Comparison of ENCODE assay signal across 12 cellular contexts in the genomic region with DNA sequence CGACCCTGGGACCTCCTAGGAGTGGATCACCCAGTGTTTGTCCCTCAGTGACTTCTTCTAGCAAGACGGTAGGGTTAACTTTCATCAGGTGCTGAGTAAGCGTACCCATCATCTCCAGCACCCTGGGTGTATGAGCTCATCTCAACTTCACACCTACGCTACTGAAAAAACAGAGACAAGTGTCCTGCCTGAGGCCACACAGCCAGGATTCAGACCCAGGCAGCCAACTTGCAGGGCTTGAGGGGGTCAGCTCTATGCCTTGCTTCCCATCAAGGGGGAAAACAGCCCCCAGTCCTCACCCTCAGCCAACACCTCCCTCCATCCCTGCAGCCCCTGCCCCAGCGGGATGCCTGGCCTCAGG. TPM values are rescaled to one million over a fixed set of nuclear protein-coding genes. Genes with fewer than 3 reads are reported as not detected.
DNase-seq lines count a peak whose midpoint lies in the region; ATAC-seq and TF ChIP-seq lines count a peak whose summit lies in the region.
"Had no signal": no experiment of that assay in that cellular context is flagged by ENCODE, and none has a peak within 500 bp of the region (broad histone marks: within the 10 kb centered on the region; RNA-seq: fewer than 3 reads in every experiment).

No MANE protein-coding gene starts in this region.

- H3K36me3 ChIP-seq in HUES64 (ENCODE audit: insufficient read depth, low read length) (no peaks in the 10 kb centered on the region), heart left ventricle (peaks cover 0 to 10% (median 0%) of the 10 kb centered on the region in 9 donors)

- H3K27ac ChIP-seq in HUES64 (ENCODE audit: low read depth, low read length) (no peak overlapping the region), heart left ventricle (no peak overlapping the region)

- H3K4me1 ChIP-seq in HUES64 (ENCODE audit: insufficient read depth, low read length) (no peaks in the 10 kb centered on the region; the same call in 1 of the 2 replicates), heart left ventricle (peaks cover 0 to 14% (median 2%) of the 10 kb centered on the region in 12 donors)

- no peak for ATAC-seq in central memory CD8-positive, alpha-beta T cell (replicated peaks; ENCODE audit: extremely low read depth, poor library complexity, severe bottlenecking)
- no peak for ATAC-seq in heart left ventricle
- ATAC-seq: HCT116, Right ventricle myocardium inferior had no signal

- no peak for TF ChIP-seq CTCF in heart left ventricle (IDR thresholded peaks at IDR 0.05)

- 14% methylated on average over 5 of the region's 5 CpGs for WGBS in HUES64
- 78 to 92% (median 82%) methylated on average over 4 to 5 of the region's 5 CpGs for WGBS in heart left ventricle, 4 donors

- TF ChIP-seq POLR2A in heart left ventricle (IDR thresholded peaks at IDR 0.05), result no peak

- no peaks in the 10 kb centered on the region for H3K9me3 Mint-ChIP-seq in central memory CD8-positive, alpha-beta T cell
- no peaks in the 10 kb centered on the region for H3K9me3 Mint-ChIP-seq in immature natural killer cell

- H3K27me3 ChIP-seq in HUES64 (ENCODE audit: insufficient read depth, low read length) (peaks cover 56% of the 10 kb centered on the region), heart left ventricle (peaks cover 0 to 20% (median 0%) of the 10 kb centered on the region in 9 donors)

- intact Hi-C loops in heart left ventricle (cut with DNase I), result loop anchor here in 1 of 10 donors (5.0 kb wide), 1 partner anchor 37 kb away; no protein-coding TSS in a partner anchor

- peak overlapping the region; percentile 18 for H3K4me3 Mint-ChIP-seq in central memory CD8-positive, alpha-beta T cell
- peak overlapping the region in 1 of 5 donors; percentile 25 for H3K4me3 Mint-ChIP-seq in immature natural killer cell

- H3K4me3 ChIP-seq in HUES64 (ENCODE audit: low read length), result peak overlapping the region; percentile 27
- H3K4me3 ChIP-seq in heart left ventricle, result no peak overlapping the region

- H3K9me3 ChIP-seq in HUES64 (ENCODE audit: insufficient read depth, low read depth, low read length) (no peaks in the 10 kb centered on the region), heart left ventricle (no peaks in the 10 kb centered on the region)

- H3K27me3 Mint-ChIP-seq in central memory CD8-positive, alpha-beta T cell, result no peaks in the 10 kb centered on the region
- peaks cover 0 to 7% (median 5%) of the 10 kb centered on the region in 3 donors for H3K27me3 Mint-ChIP-seq in immature natural killer cell (ENCODE audit: low read depth in 3 of 3)

- H3K4me1 Mint-ChIP-seq in central memory CD8-positive, alpha-beta T cell, result peaks cover 16% of the 10 kb centered on the region
- H3K4me1 Mint-ChIP-seq in immature natural killer cell, result peaks cover 0 to 19% of the 10 kb centered on the region in 2 donors

- H3K27ac Mint-ChIP-seq in central memory CD8-positive, alpha-beta T cell (ENCODE audit: low read depth), result no peak overlapping the region
- H3K27ac Mint-ChIP-seq in immature natural killer cell, result no peak overlapping the region
- H3K27ac Mint-ChIP-seq: naive B cell had no signal

- H3K36me3 Mint-ChIP-seq in central memory CD8-positive, alpha-beta T cell (ENCODE audit: insufficient read depth), result no peaks in the 10 kb centered on the region
- peaks cover 0 to 3% (median 0%) of the 10 kb centered on the region in 3 donors for H3K36me3 Mint-ChIP-seq in immature natural killer cell
- H3K36me3 Mint-ChIP-seq: naive B cell had no signal

- DNase-seq in activated naive CD4-positive, alpha-beta T cell treated with anti-CD3 and anti-CD28 coated beads, Interleukin-2, amount 50 U/mL, for 16 hours, result peak; percentile 31
- DNase-seq in activated naive CD4-positive, alpha-beta T cell (lab: John Stamatoyannopoulos, UW), result no peak
- DNase-seq in central memory CD8-positive, alpha-beta T cell (ENCODE audit: low spot score in 2 of 2), result no peak
- DNase-seq in stimulated activated CD8-positive, alpha-beta memory T cell treated with anti-CD3 and anti-CD28 coated beads, Interleukin-4, amount 100 ng/mL, for 48 hours, result peak; percentile 49
- DNase-seq in immature natural killer cell (no peak), heart left ventricle (no peak), NCI-H146 (lab: John Stamatoyannopoulos, UW) (no peak)
- DNase-seq: cerebellar nuclear complex, naive B cell had no signal

- no peak overlapping the region for H3K9ac ChIP-seq in HUES64 (ENCODE audit: low read depth, low read length)

RNA-seq across cellular contexts. Expression of a gene that starts 4.6 kb away (rescaled TPM):
- 1.8 TPM for polyA plus RNA-seq in HUES64 (2013, experiment 1 of 2)
- 2.2 TPM for polyA plus RNA-seq in HUES64 (2013, experiment 2 of 2)
- polyA plus RNA-seq in immature natural killer cell (1 to 10 TPM; 1.2 to 2.4 (median 1.3) TPM), heart left ventricle (10 to 100 TPM; 36.0 to 41.4 TPM)
- total RNA-seq in heart left ventricle, result 10 to 100 TPM; 34.6 to 75.1 (median 40.5) TPM

RNA-seq across cellular contexts. Expression of a gene that starts 37.8 kb away (rescaled TPM):
- 95.1 TPM for polyA plus RNA-seq in HUES64 (2013, experiment 1 of 2)
- 123 TPM for polyA plus RNA-seq in HUES64 (2013, experiment 2 of 2)
- polyA plus RNA-seq in immature natural killer cell (100 to 1,000 TPM; 382 to 635 (median 466) TPM), heart left ventricle (1,000 to 10,000 TPM in 1 of 2 donors, 100 to 1,000 TPM in 1; 686 to 1,459 TPM)
- 1,000 to 10,000 TPM in 1 of 9 donors, 100 to 1,000 TPM in 8; 593 to 1,121 (median 711) TPM for total RNA-seq in heart left ventricle

RNA-seq across cellular contexts. Expression of a gene that starts 47.1 kb away (rescaled TPM):
- 0.80 TPM for polyA plus RNA-seq in HUES64 (2013, experiment 1 of 2)
- polyA plus RNA-seq in HUES64 (2013, experiment 2 of 2), result 0.51 TPM
- 1 to 10 TPM in 2 of 3 donors, under 1 TPM in 1; 0.34 to 2.3 (median 1.8) TPM for polyA plus RNA-seq in immature natural killer cell
- 1 to 10 TPM in 2 of 9 donors, under 1 TPM in 6, not detected in 1; 0.21 to 1.3 (median 0.57) TPM for total RNA-seq in heart left ventricle
- polyA plus RNA-seq in heart left ventricle, result 1 to 10 TPM; 1.3 to 1.4 TPM

Comparison
In these comparisons a context has a peak if more than half of its experiments do, and no peak if none do; other contexts are left out.
1. DNase-seq: peak in activated naive CD4-positive, alpha-beta T cell treated with anti-CD3 and anti-CD28 coated beads, Interleukin-2, amount 50 U/mL, for 16 hours (single experiment) and stimulated activated CD8-positive, alpha-beta memory T cell treated with anti-CD3 and anti-CD28 coated beads, Interleukin-4, amount 100 ng/mL, for 48 hours (single experiment); none in activated naive CD4-positive, alpha-beta T cell (0 of 4), central memory CD8-positive, alpha-beta T cell (0 of 2), immature natural killer cell (0 of 3), heart left ventricle (0 of 5) and NCI-H146 (single experiment).
2. RNA of a gene that starts 4.6 kb away (polyA plus RNA-seq): 36.0 to 41.4 TPM in heart left ventricle; 1.2 to 2.4 TPM in immature natural killer cell; every median in the first group is over 10 times any median in the second.